8 cellular contexts compared by ENCODE assay signal in genomic region chr2:199911052-199911876, GRCh38. TPM values are rescaled to one million over a fixed set of nuclear protein-coding genes. Genes with fewer than 3 reads are reported as not detected.
DNase-seq lines count a peak whose midpoint lies in the region; ATAC-seq, FAIRE-seq and TF ChIP-seq lines count a peak whose summit lies in the region.

Gene C2orf69 (plus strand): TSS chr2:199911293. CDS start chr2:199911439, 146 bp downstream.

- ATAC-seq in HG02885 (IDR thresholded peaks at IDR 0.05; ENCODE audit: poor library complexity, unreplicated experiment) (peak; percentile 91), psoas muscle (peak; percentile 99)

- 0% methylated on average over 84 to 85 of the region's 85 CpGs for WGBS in psoas muscle, 3 donors

- H3K27ac ChIP-seq in angular gyrus (ENCODE audit: low read depth, low read length) (peak within 1 kb of the TSS; percentile 92), right atrium auricular region (peak within 1 kb of the TSS; percentile 98 to 99), psoas muscle (peak within 1 kb of the TSS; percentile 98)

- H3K4me3 ChIP-seq in right atrium auricular region: peak within 1 kb of the TSS; percentile 92 to 96
- H3K4me3 ChIP-seq in psoas muscle: peak within 1 kb of the TSS; percentile 87

- peak; percentile 88 for TF ChIP-seq POLR2A in GM15510 (IDR thresholded peaks at IDR 0.05; ENCODE audit: borderline replicate concordance, extremely low read depth, insufficient read length)

- intact Hi-C loops in psoas muscle (cut with DNase I): loop anchor here in 1 of 2 donors (5.0 kb wide), 1 partner anchor 59 kb away; the partner anchor contains the start of gene FTCDNL1

- peak; percentile 96 for DNase-seq in NCI-H1694 treated with DMSO at 0.1 percent for 48 hours (lab: John Stamatoyannopoulos, UW)
- peak; percentile 73 to 96 (median 85) for DNase-seq in T-helper 2 cell
- DNase-seq in right atrium auricular region (ENCODE audit: low spot score): peak; percentile 97
- peak; percentile 94 to 97 for DNase-seq in psoas muscle
- DNase-seq in urothelium cell line (ENCODE audit: low spot score): peak; percentile 96

- TF ChIP-seq CTCF in right atrium auricular region (IDR thresholded peaks at IDR 0.05): no peak
- TF ChIP-seq CTCF in psoas muscle (IDR thresholded peaks at IDR 0.05): peak; percentile 3

- H3K9me3 ChIP-seq in right atrium auricular region (no peaks in the 10 kb centered on the region), psoas muscle (no peaks in the 10 kb centered on the region)

- H3K27me3 ChIP-seq in right atrium auricular region (no peaks in the 10 kb centered on the region), psoas muscle (ENCODE audit: insufficient read depth in 3 of 3, low read length in 2 of 3) (no peaks in the 10 kb centered on the region)

- FAIRE-seq in urothelium cell line (lab: Jason Lieb, UNC): peak; percentile 32

- H3K4me1 ChIP-seq in right atrium auricular region: peaks cover 0 to 26% of the 10 kb centered on the region in 2 donors
- peaks cover 27% of the 10 kb centered on the region for H3K4me1 ChIP-seq in psoas muscle

- H3K36me3 ChIP-seq in right atrium auricular region (no peaks in the 10 kb centered on the region), psoas muscle (ENCODE audit: insufficient read depth in 1 of 2, low read depth in 1 of 2) (peaks cover 0 to 4% of the 10 kb centered on the region in 2 donors)

RNA-seq across cellular contexts. Expression of gene C2orf69, which starts in this region (rescaled TPM):
- 1 to 10 TPM; 8.0 to 9.5 TPM for total RNA-seq in right atrium auricular region
- total RNA-seq in psoas muscle: 10 to 100 TPM; 13.0 to 21.6 (median 15.8) TPM
- polyA plus RNA-seq in psoas muscle: 10 to 100 TPM in 1 of 3 donors, 1 to 10 TPM in 2; 8.0 to 11.2 (median 8.2) TPM

Comparison
In these comparisons a context has a peak if more than half of its experiments do, and no peak if none do; other contexts are left out.
1. Peak in every context shown above with its lines: DNase-seq, ATAC-seq, H3K4me3 ChIP-seq and H3K27ac ChIP-seq.